ENCODE assay signal across 8 cellular contexts in the genomic region with DNA sequence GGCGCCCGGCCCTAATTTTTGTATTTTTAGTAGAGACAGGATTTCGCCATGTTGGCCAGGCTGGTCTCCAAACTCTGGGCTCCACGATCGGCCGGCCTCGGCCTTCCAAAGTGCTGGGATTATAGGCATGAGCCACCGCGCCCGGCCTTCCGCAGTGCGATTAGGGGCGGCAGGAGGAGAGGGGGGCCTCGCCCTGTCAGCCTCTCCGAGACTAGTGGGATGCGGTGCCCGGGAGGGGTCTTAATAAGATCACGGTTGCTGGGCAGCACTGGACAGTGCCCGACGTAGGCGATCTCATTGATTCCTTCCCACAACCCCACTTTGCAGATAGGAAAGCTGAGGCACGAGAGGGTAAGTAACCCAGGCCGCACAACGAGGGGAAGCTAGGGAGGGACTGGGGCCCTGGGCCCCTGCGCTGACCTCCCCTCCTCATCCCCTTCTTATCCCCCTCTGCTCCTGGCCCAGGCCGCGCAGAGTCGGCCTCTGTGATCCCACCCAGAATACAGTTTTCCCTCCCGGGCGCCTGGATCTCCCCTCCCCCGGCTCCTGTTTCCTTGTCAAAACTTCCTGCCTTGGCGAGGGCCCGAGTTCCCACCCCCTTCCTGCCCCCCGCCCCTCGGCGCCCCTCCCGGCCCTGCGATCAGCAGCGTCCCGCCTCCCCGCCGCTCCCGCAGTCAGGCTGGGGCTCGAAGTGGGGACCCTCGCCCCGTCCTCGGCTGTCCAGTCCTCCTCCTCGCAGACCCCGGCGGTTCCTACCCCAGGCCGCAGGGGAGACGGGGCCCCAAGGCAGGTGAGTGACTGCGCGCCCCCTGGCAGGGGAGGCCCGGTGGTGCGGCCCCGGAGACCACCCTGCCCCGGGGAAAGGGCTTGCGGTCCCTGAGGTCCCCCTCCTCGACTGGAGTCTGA. TPM values are rescaled to one million over a fixed set of nuclear protein-coding genes. Genes with fewer than 3 reads are reported as not detected.
DNase-seq lines count a peak whose midpoint lies in the region; ATAC-seq, FAIRE-seq and TF ChIP-seq lines count a peak whose summit lies in the region.

A gene with protein sequence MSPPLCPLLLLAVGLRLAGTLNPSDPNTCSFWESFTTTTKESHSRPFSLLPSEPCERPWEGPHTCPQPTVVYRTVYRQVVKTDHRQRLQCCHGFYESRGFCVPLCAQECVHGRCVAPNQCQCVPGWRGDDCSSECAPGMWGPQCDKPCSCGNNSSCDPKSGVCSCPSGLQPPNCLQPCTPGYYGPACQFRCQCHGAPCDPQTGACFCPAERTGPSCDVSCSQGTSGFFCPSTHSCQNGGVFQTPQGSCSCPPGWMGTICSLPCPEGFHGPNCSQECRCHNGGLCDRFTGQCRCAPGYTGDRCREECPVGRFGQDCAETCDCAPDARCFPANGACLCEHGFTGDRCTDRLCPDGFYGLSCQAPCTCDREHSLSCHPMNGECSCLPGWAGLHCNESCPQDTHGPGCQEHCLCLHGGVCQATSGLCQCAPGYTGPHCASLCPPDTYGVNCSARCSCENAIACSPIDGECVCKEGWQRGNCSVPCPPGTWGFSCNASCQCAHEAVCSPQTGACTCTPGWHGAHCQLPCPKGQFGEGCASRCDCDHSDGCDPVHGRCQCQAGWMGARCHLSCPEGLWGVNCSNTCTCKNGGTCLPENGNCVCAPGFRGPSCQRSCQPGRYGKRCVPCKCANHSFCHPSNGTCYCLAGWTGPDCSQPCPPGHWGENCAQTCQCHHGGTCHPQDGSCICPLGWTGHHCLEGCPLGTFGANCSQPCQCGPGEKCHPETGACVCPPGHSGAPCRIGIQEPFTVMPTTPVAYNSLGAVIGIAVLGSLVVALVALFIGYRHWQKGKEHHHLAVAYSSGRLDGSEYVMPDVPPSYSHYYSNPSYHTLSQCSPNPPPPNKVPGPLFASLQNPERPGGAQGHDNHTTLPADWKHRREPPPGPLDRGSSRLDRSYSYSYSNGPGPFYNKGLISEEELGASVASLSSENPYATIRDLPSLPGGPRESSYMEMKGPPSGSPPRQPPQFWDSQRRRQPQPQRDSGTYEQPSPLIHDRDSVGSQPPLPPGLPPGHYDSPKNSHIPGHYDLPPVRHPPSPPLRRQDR (plus strand): TSS at position 671 of the 906 bp plus-strand sequence. CDS start 10,209 bp downstream, outside the sequence.

- POLR2A ChIA-PET in GM12878 (lab: Charles Lee), result interaction anchor here (0.6 kb wide), 2 partner anchors 82 to 124 kb away, joined by 4 to 5 read pairs; no protein-coding TSS in a partner anchor

- WGBS in GM12878 (ENCODE audit: insufficient coverage, insufficient replicate concordance, low lambda C conversion rate, missing lambda C conversion rate), result 31% methylated on average over 44 of the region's 60 CpGs

- H3K4me1 ChIP-seq in GM12878 (ENCODE audit: control insufficient read depth, insufficient read depth, low read length) (no peaks in the 10 kb centered on the region), iPS-18a (ENCODE audit: control insufficient read depth, low read depth, low read length) (no peaks in the 10 kb centered on the region)

- no peak within 1 kb of the TSS for H3K4me2 ChIP-seq in GM12878 (ENCODE audit: control insufficient read depth, insufficient read depth)

- no peaks in the 10 kb centered on the region for H3K9me3 ChIP-seq in GM12878 (replicated peaks; ENCODE audit: control insufficient read depth, insufficient read depth, low read length)
- no peaks in the 10 kb centered on the region for H3K9me3 ChIP-seq in iPS-18a (ENCODE audit: control insufficient read depth, low read depth, low read length)

- H3K79me2 ChIP-seq in GM12878 (ENCODE audit: control insufficient read depth, insufficient read depth, low read length), result no peaks in the 10 kb centered on the region

- in situ Hi-C loops in GM12878 (cut with MboI), result no loop called here

- DNase-seq in HFF-Myc (ENCODE audit: extremely low read depth, low read depth), result no peak
- DNase-seq in GM12878 (ENCODE audit: low read depth, low spot score), result no peak
- DNase-seq in stimulated activated CD4-positive, alpha-beta T cell treated with anti-CD3 and anti-CD28 coated beads, Interleukin-4, amount 100 ng/mL, for 24 hours, result no peak
- no peak for DNase-seq in activated naive CD4-positive, alpha-beta T cell treated with anti-CD3 and anti-CD28 coated beads, Interleukin-2, amount 50 U/mL, for 16 hours

- TF ChIP-seq CTCF in HFF-Myc (IDR thresholded peaks at IDR 0.05; ENCODE audit: low read depth, low read length, missing control alignments) (no peak), GM12878 (IDR thresholded peaks at IDR 0.05 in 2 of 3, conservative IDR thresholded peaks at IDR 0.05 in 1 of 3; ENCODE audit: control insufficient read depth in 2 of 3, extremely low read depth in 1 of 3, insufficient read depth in 1 of 3, low read depth in 3 of 3, low read length in 3 of 3) (no peak)

- H3K9ac ChIP-seq in GM12878 (ENCODE audit: control insufficient read depth, insufficient read depth, low read length), result no peak within 1 kb of the TSS
- H3K9ac ChIP-seq in iPS-18a (ENCODE audit: low read length), result no peak within 1 kb of the TSS

- TF ChIP-seq POLR2A in GM12878 (IDR thresholded peaks at IDR 0.05; ENCODE audit: low read depth, low read length), result no peak

- no peak for TF ChIP-seq EP300 in GM12878 (IDR thresholded peaks at IDR 0.05; ENCODE audit: borderline replicate concordance in 1 of 2, control insufficient read depth in 1 of 2, low read depth in 2 of 2, low read length in 2 of 2)

- H3K27ac ChIP-seq in GM12878 (ENCODE audit: control insufficient read depth, insufficient read depth) (no peak within 1 kb of the TSS), iPS-18a (ENCODE audit: low read length) (no peak within 1 kb of the TSS), skin epidermis (peak within 1 kb of the TSS in 16 of 21 experiments; percentile 15 to 82 (median 62))

- ATAC-seq in GM12878 (no peak), HG02884 (IDR thresholded peaks at IDR 0.05; ENCODE audit: unreplicated experiment) (no peak), GM21825 (IDR thresholded peaks at IDR 0.05; ENCODE audit: unreplicated experiment) (no peak)

- TF ChIP-seq RAD21 in GM12878 (IDR thresholded peaks at IDR 0.05; ENCODE audit: insufficient read depth, low read depth, low read length), result no peak

- CTCF ChIA-PET in GM12878 (lab: Yijun Ruan, JAX), result interaction anchor here (0.6 to 5.7 kb wide), 10 partner anchors 10 to 181 kb away, joined by 3 to 90 read pairs (median 5); a partner anchor contains a TSS

- H4K20me1 ChIP-seq in GM12878 (ENCODE audit: control insufficient read depth, insufficient read depth), result no peaks in the 10 kb centered on the region

- H3K27me3 ChIP-seq in GM12878 (replicated peaks in 1 of 2; ENCODE audit: control insufficient read depth in 2 of 2, insufficient read depth in 2 of 2, low read length in 1 of 2) (peaks cover 5 to 11% of the 10 kb centered on the region in 2 experiments), iPS-18a (ENCODE audit: control insufficient read depth, insufficient read depth, low read length) (peaks cover 53% of the 10 kb centered on the region)

- RAD21 ChIA-PET in GM12878 (lab: Charles Lee; ENCODE audit: unreplicated experiment), result interaction anchor here (4.2 to 4.3 kb wide), 2 partner anchors 32 to 166 kb away, joined by 27 to 46 read pairs; a partner anchor contains a TSS

- FAIRE-seq in GM12878 (lab: Jason Lieb, UNC), result no peak

- intact Hi-C loops in GM12878 (cut with micrococcal nuclease; ENCODE audit: unreplicated experiment), result no loop called here

- SMC1A ChIA-PET in GM12878 (lab: Charles Lee; ENCODE audit: uncharacterized antibody, unreplicated experiment), result interaction anchor here (1.4 to 5.2 kb wide), 2 partner anchors 166 to 181 kb away, joined by 5 to 50 read pairs; a partner anchor contains a TSS

- no TSS peak for BruUV-seq in GM12878 (replicated peaks; lab: Mats Ljungman, UMichigan)

- H3K36me3 ChIP-seq in GM12878 (ENCODE audit: control insufficient read depth in 2 of 2, insufficient read depth in 2 of 2, low read length in 1 of 2) (no peaks in the 10 kb centered on the region), iPS-18a (ENCODE audit: control insufficient read depth, low read depth, low read length) (no peaks in the 10 kb centered on the region)

- H3K4me3 ChIP-seq in HFF-Myc (replicated peaks; ENCODE audit: low read depth, low read length) (peak within 1 kb of the TSS; percentile 53), GM12878 (no peak within 1 kb of the TSS), iPS-18a (ENCODE audit: low read length) (peak within 1 kb of the TSS; percentile 27), skin epidermis (peak within 1 kb of the TSS; percentile 6 to 36 (median 20))

- H2AFZ ChIP-seq in GM12878 (ENCODE audit: control insufficient read depth, low read depth, low read length), result no peak within 1 kb of the TSS

TF ChIP-seq in GM12878, 131 proteins besides CTCF, POLR2A, EP300 and RAD21:
- TF ChIP-seq MTA2 (IDR thresholded peaks at IDR 0.05; ENCODE audit: low read depth), result no peak
- no peak for TF ChIP-seq JUNB (IDR thresholded peaks at IDR 0.05)
- TF ChIP-seq SUZ12 (IDR thresholded peaks at IDR 0.05; ENCODE audit: unreplicated experiment), result peak; percentile 83
- TF ChIP-seq CEBPB (IDR thresholded peaks at IDR 0.05; ENCODE audit: borderline replicate concordance in 1 of 2, low read depth in 2 of 2, low read length in 2 of 2), result no peak

RNA-seq across cellular contexts. Expression of the gene that starts here (rescaled TPM):
- not detected in 2 replicates for total RNA-seq in GM12878 (2013; cell fraction: nucleolus; rRNA removed)
- total RNA-seq in GM12878 (2014; rRNA removed), result under 0.01 TPM in 1 of 2 replicates, not detected in the other
- total RNA-seq in GM12878 (2014; rRNA removed; fragmentation: Illumina TruSeq; extraction: Trizol), result not detected in 2 replicates
- total RNA-seq in GM12878 (2021), result not detected in 2 replicates
- not detected for polyA plus RNA-seq in GM12878 (2011; ENCODE audit: low read depth)
- not detected in 2 replicates for polyA plus RNA-seq in GM12878 (2011; rRNA removed)
- 0.02 TPM in 1 of 2 replicates, not detected in the other for polyA plus RNA-seq in GM12878 (2011; cell fraction: cytosol; rRNA removed)
- 0.06 and 0.09 TPM in 2 replicates for polyA plus RNA-seq in GM12878 (2011; cell fraction: nucleus; rRNA removed)
- 0.04 and 0.05 TPM in 2 replicates for polyA plus RNA-seq in GM12878 (2012)
- not detected in 2 replicates for polyA plus RNA-seq in GM12878 (2014; fragmentation: Illumina TruSeq; extraction: Trizol)
- not detected for polyA plus RNA-seq in GM12878 (2014; fragmentation: Nextera tagmentation; extraction: Ambion mirVana)
- polyA plus RNA-seq in GM12878 (2014; rRNA removed), result not detected in 2 replicates
- polyA plus RNA-seq in GM12878 (2016; fragmentation: Nextera tagmentation; extraction: Ambion mirVana), result not detected
- polyA minus RNA-seq in GM12878 (2011; rRNA and poly(A)+ RNA removed), result not detected in 2 replicates
- not detected in 2 replicates for polyA minus RNA-seq in GM12878 (2011; cell fraction: cytosol; rRNA and poly(A)+ RNA removed)
- not detected in 2 replicates for polyA minus RNA-seq in GM12878 (2011; cell fraction: nucleus; rRNA and poly(A)+ RNA removed)

Comparison
In these comparisons a context has a peak if more than half of its experiments do, and no peak if none do; other contexts are left out.
1. H3K27ac ChIP-seq: peak in skin epidermis (16 of 21); none in GM12878 (single experiment) and iPS-18a (single experiment).